ENCODE assay signal across 8 cellular contexts in the genomic region with DNA sequence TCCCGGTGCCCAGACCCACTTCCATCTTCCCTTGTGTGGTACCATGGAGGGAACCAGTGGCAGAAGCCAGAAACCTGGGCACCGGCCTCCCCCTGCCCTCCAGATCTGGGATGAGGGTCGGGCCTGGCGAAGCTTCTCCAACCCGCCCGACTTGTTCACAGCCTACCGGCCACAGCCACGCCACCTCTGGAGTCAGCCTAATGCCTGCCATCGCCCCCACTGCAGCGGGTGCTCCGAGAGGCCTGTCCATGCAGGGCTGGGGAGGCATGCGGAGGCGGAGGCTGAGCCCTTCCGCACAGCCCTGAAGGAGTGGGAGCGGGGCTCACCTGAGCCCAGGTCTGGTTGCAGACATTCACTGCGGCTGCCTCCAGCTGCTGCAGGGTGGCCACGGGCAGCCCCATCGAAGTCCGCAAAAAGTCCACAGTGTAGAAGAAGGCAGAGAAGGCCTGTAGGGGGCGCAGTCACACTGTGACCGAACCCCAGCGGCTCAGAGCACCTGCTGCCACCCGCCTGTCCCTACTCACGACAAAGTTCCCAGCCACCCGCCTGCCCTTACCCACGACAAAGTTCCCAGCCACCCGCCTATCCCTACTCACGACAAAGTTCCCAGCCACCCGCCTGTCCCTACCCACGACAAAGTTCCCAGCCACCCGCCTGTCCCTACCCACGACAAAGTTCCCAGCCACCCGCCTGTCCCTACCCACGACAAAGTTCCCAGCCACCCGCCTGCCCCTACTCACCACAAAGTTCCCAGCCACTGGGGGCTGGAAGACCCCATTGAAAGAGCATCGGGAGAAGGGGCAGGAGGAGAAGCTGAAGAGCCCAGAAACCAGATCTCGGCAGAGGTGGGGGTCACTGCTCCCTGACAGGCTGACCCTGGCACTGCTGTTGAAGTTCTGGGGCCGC. TPM values are rescaled to one million over a fixed set of nuclear protein-coding genes. Genes with fewer than 3 reads are reported as not detected.
A peak's percentile ranks its signal among the peaks of the same experiment; 100 is the strongest.
DNase-seq lines count a peak whose midpoint lies in the region; ATAC-seq and FAIRE-seq lines count a peak whose summit lies in the region.

No MANE protein-coding gene starts in this region.

- H3K4me1 Mint-ChIP-seq in CD8-positive, alpha-beta memory T cell: peaks cover 4 to 15% (median 4%) of the 10 kb centered on the region in 3 donors

- peak overlapping the region in 2 of 8 donors; percentile 17 to 52 for H3K27ac Mint-ChIP-seq in CD8-positive, alpha-beta memory T cell

- CTCF ChIA-PET in CD8-positive, alpha-beta memory T cell (lab: Charles Lee): interaction anchor here (1.5 to 4.4 kb wide), 3 partner anchors 15 to 21 kb away, joined by 5 to 87 read pairs (median 9); a partner anchor contains a TSS

- peaks cover 23 to 37% of the 10 kb centered on the region in 2 donors for H3K27me3 Mint-ChIP-seq in CD8-positive, alpha-beta memory T cell

- no peak overlapping the region for H3K27ac ChIP-seq in CD8-positive, alpha-beta memory T cell (ENCODE audit: low read depth, low read length)

- H3K36me3 Mint-ChIP-seq in CD8-positive, alpha-beta memory T cell: no peaks in the 10 kb centered on the region

- H3K4me3 Mint-ChIP-seq in CD8-positive, alpha-beta memory T cell: peak overlapping the region in 1 of 7 donors; percentile 56

- peaks cover 20% of the 10 kb centered on the region for H3K4me1 ChIP-seq in CD8-positive, alpha-beta memory T cell (ENCODE audit: insufficient read depth, low read length)

- DNase-seq in CD8-positive, alpha-beta memory T cell: peak in 3 of 5 donors; percentile 37 to 69 (median 42)
- peak in 51 of 76 experiments; percentile 5 to 66 (median 35) for DNase-seq in HUDEP-2 (lab: John Stamatoyannopoulos, UW; ENCODE audit: unreplicated experiment in 76 of 76)
- peak; percentile 50 for DNase-seq in RKO (ENCODE audit: low spot score)
- DNase-seq in anterior cingulate cortex (lab: John Stamatoyannopoulos, UW): peak in 39 of 58 donors; percentile 18 to 79 (median 51)
- no peak for DNase-seq in left lobe of liver (ENCODE audit: low spot score)
- DNase-seq in stimulated activated naive CD8-positive, alpha-beta T cell treated with anti-CD3 and anti-CD28 coated beads, Interleukin-15, Interleukin-2, amounts not matched to agents 100 U/mL and 50 U/mL, for 24 hours: peak; percentile 75
- DNase-seq in HTR-8/SVneo (ENCODE audit: insufficient read length, low spot score): no peak

- H3K9me3 Mint-ChIP-seq in CD8-positive, alpha-beta memory T cell: no peaks in the 10 kb centered on the region

- H3K9me3 ChIP-seq in CD8-positive, alpha-beta memory T cell (ENCODE audit: low read length): no peaks in the 10 kb centered on the region

- H3K4me3 ChIP-seq in CD8-positive, alpha-beta memory T cell (ENCODE audit: low read length): no peak overlapping the region

- no peaks in the 10 kb centered on the region for H3K36me3 ChIP-seq in CD8-positive, alpha-beta memory T cell (ENCODE audit: insufficient read depth, low read length)

- no peak for FAIRE-seq in HTR-8/SVneo (lab: Jason Lieb, UNC)

- POLR2A ChIA-PET in CD8-positive, alpha-beta memory T cell (lab: Charles Lee): no interaction called here

- H3K27me3 ChIP-seq in CD8-positive, alpha-beta memory T cell (ENCODE audit: insufficient read depth, low read length, poor library complexity, severe bottlenecking): peaks cover 62% of the 10 kb centered on the region

- ATAC-seq in left lobe of liver (peak; percentile 47), GM21447 (IDR thresholded peaks at IDR 0.05; ENCODE audit: unreplicated experiment) (no peak)
- peak; percentile 41 for ATAC-seq in stimulated activated naive CD8-positive, alpha-beta T cell treated with anti-CD3 and anti-CD28 coated beads, Interleukin-15, Interleukin-2, amounts not matched to agents 100 U/mL and 50 U/mL, for 24 hours

RNA-seq across cellular contexts. Expression of a gene that starts 3.8 kb away (rescaled TPM):
- total RNA-seq in CD8-positive, alpha-beta memory T cell: 10 to 100 TPM; 24.6 to 27.5 TPM
- polyA plus RNA-seq in CD8-positive, alpha-beta memory T cell: 38.4 TPM
- 16.6 TPM for total RNA-seq in left lobe of liver

RNA-seq across cellular contexts. Expression of a gene that starts 4.1 kb away (rescaled TPM):
- total RNA-seq in CD8-positive, alpha-beta memory T cell: not detected
- not detected for polyA plus RNA-seq in CD8-positive, alpha-beta memory T cell
- 1.7 TPM for total RNA-seq in left lobe of liver

RNA-seq across cellular contexts. Expression of a gene that starts 17.9 kb away (rescaled TPM):
- total RNA-seq in CD8-positive, alpha-beta memory T cell: under 1 TPM; 0.57 to 0.82 TPM
- polyA plus RNA-seq in CD8-positive, alpha-beta memory T cell: 28.7 TPM
- total RNA-seq in left lobe of liver: 0.08 TPM

RNA-seq across cellular contexts. Expression of a gene that starts 20.6 kb away (rescaled TPM):
- 10 to 100 TPM; 11.5 to 12.7 TPM for total RNA-seq in CD8-positive, alpha-beta memory T cell
- polyA plus RNA-seq in CD8-positive, alpha-beta memory T cell: 0.15 TPM
- 0.15 TPM for total RNA-seq in left lobe of liver

RNA-seq across cellular contexts. Expression of a gene that starts 21.8 kb away (rescaled TPM):
- 10 to 100 TPM; 15.9 to 20.7 TPM for total RNA-seq in CD8-positive, alpha-beta memory T cell
- polyA plus RNA-seq in CD8-positive, alpha-beta memory T cell: 20.2 TPM
- 61.2 TPM for total RNA-seq in left lobe of liver

Comparison
In these comparisons a context has a peak if more than half of its experiments do, and no peak if none do; other contexts are left out.
1. DNase-seq: peak in CD8-positive, alpha-beta memory T cell (3 of 5), HUDEP-2 (51 of 76), RKO (single experiment), anterior cingulate cortex (39 of 58) and stimulated activated naive CD8-positive, alpha-beta T cell treated with anti-CD3 and anti-CD28 coated beads, Interleukin-15, Interleukin-2, amounts not matched to agents 100 U/mL and 50 U/mL, for 24 hours (single experiment); none in left lobe of liver (single experiment) and HTR-8/SVneo (single experiment).